Comparison of ENCODE assay signal across 10 cellular contexts in the genomic region with DNA sequence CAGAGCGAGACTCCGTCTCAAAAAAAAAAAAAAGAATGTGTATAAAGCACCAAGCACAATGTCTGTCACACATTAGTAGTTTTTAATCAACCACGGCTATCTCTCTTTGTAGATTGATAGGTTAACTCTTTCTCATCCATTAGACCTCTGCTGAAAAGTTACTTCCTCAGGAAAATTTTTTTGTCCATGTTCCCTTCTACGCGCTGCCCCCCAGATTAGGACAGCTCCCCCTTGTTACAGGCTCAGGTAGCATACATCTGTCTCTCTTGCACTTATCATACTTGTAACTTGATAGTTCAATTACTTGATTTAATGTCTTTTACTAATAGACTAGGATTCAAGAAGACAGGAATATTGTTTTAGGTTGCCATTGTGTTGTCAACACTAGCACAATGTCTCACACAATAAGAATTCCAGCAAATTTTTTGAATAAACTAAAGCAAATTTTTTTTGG. TPM values are rescaled to one million over a fixed set of nuclear protein-coding genes. Genes with fewer than 3 reads are reported as not detected.
DNase-seq lines count a peak whose midpoint lies in the region; ATAC-seq, FAIRE-seq and TF ChIP-seq lines count a peak whose summit lies in the region.
"Had no signal": no experiment of that assay in that cellular context is flagged by ENCODE, and none has a peak within 500 bp of the region (broad histone marks: within the 10 kb centered on the region; RNA-seq: fewer than 3 reads in every experiment).

No MANE protein-coding gene starts in this region.

- DNase-seq in AG04450 (ENCODE audit: low read depth, low spot score) (no peak), H7 (peak; percentile 4), kidney (no peak), T1000 (lab: John Stamatoyannopoulos, UW) (no peak), G401 (ENCODE audit: low spot score) (no peak)
- no peak for DNase-seq in activated CD8-positive, alpha-beta T cell treated with anti-CD3 and anti-CD28 coated beads, Interleukin-2, amount 10 ng/mL, durations not matched to agents 7 days and 5 days
- DNase-seq: NCI-H446; stimulated activated CD4-positive, alpha-beta T cell treated with anti-CD3 and anti-CD28 coated beads, Interleukin-4, amount 100 ng/mL, for 1 hour had no signal

- intact Hi-C loops in kidney (cut with DNase I), result no loop called here

- H3K27ac ChIP-seq in AG04450 (ENCODE audit: low read depth, low read length), result no peak overlapping the region
- no peak overlapping the region for H3K27ac ChIP-seq in kidney (ENCODE audit: low read depth in 2 of 2, low read length in 2 of 2)

- H3K36me3 ChIP-seq in H7 (replicated peaks; ENCODE audit: control insufficient read depth, insufficient read depth, low read length) (peaks cover 6% of the 10 kb centered on the region), kidney (ENCODE audit: control insufficient read depth in 1 of 2, insufficient read depth in 2 of 2, low read length in 2 of 2) (peaks cover 0 to 4% of the 10 kb centered on the region in 2 donors)

- H3K4me3 Mint-ChIP-seq in activated CD8-positive, alpha-beta T cell treated with anti-CD3 and anti-CD28 coated beads, Interleukin-2, amount 10 ng/mL, durations not matched to agents 7 days and 5 days, result peak overlapping the region; percentile 98

- H3K9me3 Mint-ChIP-seq in activated CD8-positive, alpha-beta T cell treated with anti-CD3 and anti-CD28 coated beads, Interleukin-2, amount 10 ng/mL, durations not matched to agents 7 days and 5 days (ENCODE audit: insufficient read depth), result no peaks in the 10 kb centered on the region

- no peak for FAIRE-seq in kidney (lab: Jason Lieb, UNC)

- H3K27me3 ChIP-seq in AG04450 (ENCODE audit: control insufficient read depth, insufficient read depth, low read length) (no peaks in the 10 kb centered on the region), H7 (ENCODE audit: control insufficient read depth, insufficient read depth, low read length) (no peaks in the 10 kb centered on the region)

- peak overlapping the region; percentile 27 for H3K27ac Mint-ChIP-seq in activated CD8-positive, alpha-beta T cell treated with anti-CD3 and anti-CD28 coated beads, Interleukin-2, amount 10 ng/mL, durations not matched to agents 7 days and 5 days

- H3K27me3 Mint-ChIP-seq in activated CD8-positive, alpha-beta T cell treated with anti-CD3 and anti-CD28 coated beads, Interleukin-2, amount 10 ng/mL, durations not matched to agents 7 days and 5 days (ENCODE audit: low read depth), result no peaks in the 10 kb centered on the region

- peaks cover 0 to 6% of the 10 kb centered on the region in 2 donors for H3K4me1 ChIP-seq in kidney (ENCODE audit: control insufficient read depth in 1 of 2, insufficient read depth in 1 of 2, low read depth in 1 of 2, low read length in 2 of 2)

- in situ Hi-C loops in G401 (cut with HindIII; ENCODE audit: low sequenced_read_pairs), result no loop called here

- H3K36me3 Mint-ChIP-seq in activated CD8-positive, alpha-beta T cell treated with anti-CD3 and anti-CD28 coated beads, Interleukin-2, amount 10 ng/mL, durations not matched to agents 7 days and 5 days (ENCODE audit: low read depth), result peaks cover 19% of the 10 kb centered on the region

- POLR2A ChIA-PET in AG04450 (lab: Yijun Ruan, JAX), result interaction anchor here (0.7 kb wide), 1 partner anchor 291 kb away, joined by 3 read pairs; no protein-coding TSS in a partner anchor
- POLR2A ChIA-PET in activated CD8-positive, alpha-beta T cell treated with anti-CD3 and anti-CD28 coated beads, Interleukin-2, amount 10 ng/mL, durations not matched to agents 7 days and 5 days (lab: Charles Lee), result interaction anchor here (0.5 to 1.0 kb wide), 2 partner anchors 53 to 746 kb away, joined by 4 read pairs; a partner anchor contains a TSS

- H3K4me1 Mint-ChIP-seq in activated CD8-positive, alpha-beta T cell treated with anti-CD3 and anti-CD28 coated beads, Interleukin-2, amount 10 ng/mL, durations not matched to agents 7 days and 5 days (ENCODE audit: low read depth), result peaks cover 36% of the 10 kb centered on the region

- TF ChIP-seq CTCF in AG04450 (IDR thresholded peaks at IDR 0.05; ENCODE audit: low read depth, low read length) (no peak), kidney (IDR thresholded peaks at IDR 0.05; ENCODE audit: borderline replicate concordance, extremely low read depth, insufficient read depth) (no peak)

- H3K4me3 ChIP-seq in AG04450 (ENCODE audit: low read depth, low read length) (peak overlapping the region; percentile 86), H7 (ENCODE audit: insufficient read depth, low read depth, low read length) (no peak overlapping the region), kidney (ENCODE audit: low read length in 2 of 2) (peak overlapping the region; percentile 66 to 86)

- CTCF ChIA-PET in AG04450 (lab: Charles Lee), result interaction anchor here (0.6 to 4.2 kb wide), 4 partner anchors 26 to 596 kb away, joined by 3 to 38 read pairs (median 3); a partner anchor contains a TSS
- CTCF ChIA-PET in activated CD8-positive, alpha-beta T cell treated with anti-CD3 and anti-CD28 coated beads, Interleukin-2, amount 10 ng/mL, durations not matched to agents 7 days and 5 days (lab: Charles Lee), result no interaction called here

- H3K9me3 ChIP-seq in AG04450 (ENCODE audit: control insufficient read depth, insufficient read depth, low read length) (no peaks in the 10 kb centered on the region), kidney (ENCODE audit: control insufficient read depth in 1 of 2, low read length in 2 of 2) (no peaks in the 10 kb centered on the region)

- no peak overlapping the region for H3K9ac ChIP-seq in kidney (ENCODE audit: low read length in 2 of 2)

- ATAC-seq in activated CD8-positive, alpha-beta T cell treated with anti-CD3 and anti-CD28 coated beads, Interleukin-2, amount 10 ng/mL, durations not matched to agents 7 days and 5 days, result no peak
- ATAC-seq in HG02571 (IDR thresholded peaks at IDR 0.05; ENCODE audit: unreplicated experiment) (no peak), HG03135 (IDR thresholded peaks at IDR 0.05; ENCODE audit: unreplicated experiment) (no peak)

RNA-seq across cellular contexts. Expression of a gene that starts 1.5 kb away (rescaled TPM):
- polyA plus RNA-seq in AG04450 (2011; rRNA removed) (14.0 and 22.7 TPM in 2 replicates), kidney (ENCODE audit: insufficient read depth, low read depth, low replicate concordance) (3.2 TPM)
- polyA minus RNA-seq in AG04450 (2011; rRNA and poly(A)+ RNA removed), result 4.0 and 10.3 TPM in 2 replicates
- 31.2 and 43.1 TPM in 2 replicates for total RNA-seq in H7 (2014; rRNA removed; shearing (Covaris generic))
- 10 to 100 TPM; 63.6 to 64.1 TPM for total RNA-seq in activated CD8-positive, alpha-beta T cell treated with anti-CD3 and anti-CD28 coated beads, Interleukin-2, amount 10 ng/mL, durations not matched to agents 7 days and 5 days
- total RNA-seq in kidney, result 6.8 TPM
- 11.0 and 16.4 TPM in 2 replicates for total RNA-seq in G401 (2014; rRNA removed; shearing (Covaris generic))

RNA-seq across cellular contexts. Expression of a gene that starts 52.0 kb away (rescaled TPM):
- polyA plus RNA-seq in AG04450 (2011; rRNA removed) (1.2 and 1.6 TPM in 2 replicates), kidney (ENCODE audit: insufficient read depth, low read depth, low replicate concordance) (1.0 TPM)
- polyA minus RNA-seq in AG04450 (2011; rRNA and poly(A)+ RNA removed), result 5.6 and 6.0 TPM in 2 replicates
- 2.6 and 3.3 TPM in 2 replicates for total RNA-seq in H7 (2014; rRNA removed; shearing (Covaris generic))
- total RNA-seq in activated CD8-positive, alpha-beta T cell treated with anti-CD3 and anti-CD28 coated beads, Interleukin-2, amount 10 ng/mL, durations not matched to agents 7 days and 5 days, result 100 to 1,000 TPM; 318 to 320 TPM
- 42.0 TPM for total RNA-seq in kidney
- total RNA-seq in G401 (2014; rRNA removed; shearing (Covaris generic)), result not detected in 2 replicates

Comparison
In these comparisons a context has a peak if more than half of its experiments do, and no peak if none do; other contexts are left out.
1. RNA of a gene that starts 52.0 kb away (total RNA-seq): 318 to 320 TPM in activated CD8-positive, alpha-beta T cell treated with anti-CD3 and anti-CD28 coated beads, Interleukin-2, amount 10 ng/mL, durations not matched to agents 7 days and 5 days and 42.0 TPM in kidney (single experiment); 2.6 to 3.3 TPM in H7 and not detected in G401; every median in the first group is over 10 times any median in the second.